15 cellular contexts compared by ENCODE assay signal in the genomic region with DNA sequence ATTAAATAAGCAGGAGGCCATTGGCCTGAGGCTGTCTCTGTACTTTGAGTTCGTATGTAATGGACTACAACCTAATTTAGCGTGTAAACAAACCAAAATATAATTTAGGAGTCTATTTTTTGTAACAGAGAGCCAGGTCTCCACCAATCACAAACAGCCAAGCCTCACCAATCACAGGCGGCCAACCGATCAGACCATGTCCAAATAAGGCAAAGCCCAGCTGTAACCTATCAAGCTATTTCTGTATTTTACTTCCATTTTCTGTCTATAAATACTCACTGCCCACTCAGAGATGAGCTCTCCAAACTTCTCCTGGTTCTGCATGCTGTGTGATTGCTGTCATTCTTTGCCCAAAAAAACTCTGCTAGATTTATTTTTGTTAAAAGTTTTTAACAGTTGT.
DNase-seq lines count a peak whose midpoint lies in the region; ATAC-seq, FAIRE-seq and TF ChIP-seq lines count a peak whose summit lies in the region.
"Had no signal": no experiment of that assay in that cellular context is flagged by ENCODE, and none has a peak within 500 bp of the region (broad histone marks: within the 10 kb centered on the region; RNA-seq: fewer than 3 reads in every experiment).

No MANE protein-coding gene starts in this region.

- no peak overlapping the region; the same call in 1 of the 2 replicates for H2AFZ ChIP-seq in GM12878 (ENCODE audit: control insufficient read depth, low read depth, low read length)

- 26% methylated on average over 4 of the region's 4 CpGs for WGBS in GM12878 (ENCODE audit: insufficient coverage, insufficient replicate concordance, low lambda C conversion rate, missing lambda C conversion rate)

- peak; percentile 40; the same call in 2 of the 3 replicates for ATAC-seq in GM12878
- ATAC-seq: A549, HCT116 had no signal

- no peaks in the 10 kb centered on the region for H3K79me2 ChIP-seq in GM12878 (ENCODE audit: control insufficient read depth, insufficient read depth, low read length)

- H4K20me1 ChIP-seq in GM12878 (ENCODE audit: control insufficient read depth, insufficient read depth) = no peaks in the 10 kb centered on the region
- H4K20me1 ChIP-seq: BLaER1 had no signal

- intact Hi-C loops in GM12878 (cut with micrococcal nuclease; ENCODE audit: unreplicated experiment) = no loop called here

- peaks cover 2% of the 10 kb centered on the region; the same call in 2 of the 3 replicates for H3K9me3 ChIP-seq in GM12878 (replicated peaks; ENCODE audit: control insufficient read depth, insufficient read depth, low read length)
- H3K9me3 ChIP-seq: A549, BLaER1, Caco-2 had no signal

- H3K27me3 ChIP-seq in GM12878 (replicated peaks in 1 of 2; ENCODE audit: control insufficient read depth in 2 of 2, insufficient read depth in 2 of 2, low read length in 1 of 2) = no peaks in the 10 kb centered on the region
- H3K27me3 ChIP-seq: BLaER1 had no signal

- TF ChIP-seq EP300 in GM12878 (IDR thresholded peaks at IDR 0.05; ENCODE audit: borderline replicate concordance in 1 of 2, control insufficient read depth in 1 of 2, low read depth in 2 of 2, low read length in 2 of 2) = no peak

- no peaks in the 10 kb centered on the region for H3K36me3 ChIP-seq in GM12878 (ENCODE audit: control insufficient read depth in 2 of 2, insufficient read depth in 2 of 2, low read length in 1 of 2)
- H3K36me3 ChIP-seq: BLaER1 had no signal

- POLR2A ChIA-PET in GM12878 (lab: Charles Lee) = no interaction called here
- POLR2A ChIA-PET in RWPE1 (lab: Yijun Ruan, JAX; ENCODE audit: low non-redundant PET) = no interaction called here

- H3K4me3 ChIP-seq in GM12865 (ENCODE audit: low read depth, low read length) (no peak overlapping the region), GM12878 (no peak overlapping the region)
- H3K4me3 ChIP-seq: A549, BLaER1 had no signal

- SMC1A ChIA-PET in GM12878 (lab: Charles Lee; ENCODE audit: uncharacterized antibody, unreplicated experiment) = interaction anchor here (1.4 kb wide), 1 partner anchor 9 kb away, joined by 3 read pairs; no protein-coding TSS in a partner anchor

- no peak for FAIRE-seq in GM12878 (lab: Jason Lieb, UNC)
- FAIRE-seq: A549, GM12891, H54, HTR-8/SVneo had no signal

- peak; percentile 36 for DNase-seq in GM12865 (ENCODE audit: low read depth)
- peak; percentile 19 for DNase-seq in H4 (ENCODE audit: low spot score)
- peak; percentile 1 for DNase-seq in GM12878 (ENCODE audit: low read depth, low spot score)
- DNase-seq in RWPE1 (ENCODE audit: low spot score) = no peak
- no peak for DNase-seq in superior temporal gyrus (ENCODE audit: extremely low spot score)
- no peak for DNase-seq in DMS79 treated with DMSO at 0.1 percent for 48 hours (lab: John Stamatoyannopoulos, UW)
- DNase-seq: Caco-2; CD8-positive, alpha-beta memory T cell; Karpas-422 had no signal

- CTCF ChIA-PET in GM12878 (lab: Yijun Ruan, JAX) = no interaction called here
- CTCF ChIA-PET in RWPE1 (lab: Yijun Ruan, JAX) = no interaction called here

- no peak overlapping the region for H3K4me2 ChIP-seq in GM12878 (ENCODE audit: control insufficient read depth, insufficient read depth)
- H3K4me2 ChIP-seq: A549, BLaER1 had no signal

- H3K27ac ChIP-seq in GM12878 (ENCODE audit: control insufficient read depth, insufficient read depth) (no peak overlapping the region), RWPE1 (no peak overlapping the region)
- H3K27ac ChIP-seq: A549, BLaER1 had no signal

- no TSS peak for BruUV-seq in GM12878 (replicated peaks; lab: Mats Ljungman, UMichigan)

- no peak for TF ChIP-seq RAD21 in GM12878 (IDR thresholded peaks at IDR 0.05; ENCODE audit: insufficient read depth, low read depth, low read length)

- RAD21 ChIA-PET in GM12878 (lab: Charles Lee; ENCODE audit: unreplicated experiment) = no interaction called here

- TF ChIP-seq POLR2A in GM12878 (IDR thresholded peaks at IDR 0.05; ENCODE audit: low read depth, low read length) = no peak

- TF ChIP-seq CTCF in GM12865 (IDR thresholded peaks at IDR 0.05; ENCODE audit: insufficient read depth, low read depth, low read length, missing control alignments) = no peak
- no peak for TF ChIP-seq CTCF in GM12878 (IDR thresholded peaks at IDR 0.05 in 2 of 3, conservative IDR thresholded peaks at IDR 0.05 in 1 of 3; ENCODE audit: control insufficient read depth in 2 of 3, extremely low read depth in 1 of 3, insufficient read depth in 1 of 3, low read depth in 3 of 3, low read length in 3 of 3)
- TF ChIP-seq CTCF in RWPE1 (conservative IDR thresholded peaks at IDR 0.05; ENCODE audit: low read depth) = no peak

- in situ Hi-C loops in GM12878 (cut with MboI) = no loop called here

- no peak overlapping the region for H3K9ac ChIP-seq in GM12878 (ENCODE audit: control insufficient read depth, insufficient read depth, low read length)
- H3K9ac ChIP-seq: BLaER1 had no signal

- H3K4me1 ChIP-seq in GM12878 (ENCODE audit: control insufficient read depth, insufficient read depth, low read length) = no peaks in the 10 kb centered on the region; the same call in 1 of the 2 replicates
- H3K4me1 ChIP-seq: A549, Caco-2 had no signal

TF ChIP-seq in GM12878, 131 proteins besides CTCF, POLR2A, EP300 and RAD21:
- TF ChIP-seq HDAC2 (IDR thresholded peaks at IDR 0.05) (no peak), PBX3 (IDR thresholded peaks at IDR 0.05; ENCODE audit: insufficient replicate concordance, low read depth, low read length) (no peak), SRF (IDR thresholded peaks at IDR 0.05; ENCODE audit: low read depth in 2 of 2, low read length in 2 of 2) (peak; percentile 70 to 92), RAD51 (IDR thresholded peaks at IDR 0.05) (no peak), NR2F1 (conservative IDR thresholded peaks at IDR 0.05) (no peak), MYB (IDR thresholded peaks at IDR 0.05; ENCODE audit: borderline replicate concordance, low read depth, low read length) (no peak), MEF2A (IDR thresholded peaks at IDR 0.05; ENCODE audit: insufficient read depth, low read depth, low read length) (peak; percentile 75; the same call in 1 of the 2 replicates)
- TF ChIP-seq, protein P1, sequence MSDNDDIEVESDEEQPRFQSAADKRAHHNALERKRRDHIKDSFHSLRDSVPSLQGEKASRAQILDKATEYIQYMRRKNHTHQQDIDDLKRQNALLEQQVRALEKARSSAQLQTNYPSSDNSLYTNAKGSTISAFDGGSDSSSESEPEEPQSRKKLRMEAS (IDR thresholded peaks at IDR 0.05; ENCODE audit: low read depth, low read length) = no peak

Comparison
In these comparisons a context has a peak if more than half of its experiments do, and no peak if none do; other contexts are left out.
1. DNase-seq: peak in GM12865 (single experiment), H4 (single experiment) and GM12878 (single experiment); none in RWPE1 (single experiment), superior temporal gyrus (single experiment) and DMS79 treated with DMSO at 0.1 percent for 48 hours (single experiment).